In the genomic region with DNA sequence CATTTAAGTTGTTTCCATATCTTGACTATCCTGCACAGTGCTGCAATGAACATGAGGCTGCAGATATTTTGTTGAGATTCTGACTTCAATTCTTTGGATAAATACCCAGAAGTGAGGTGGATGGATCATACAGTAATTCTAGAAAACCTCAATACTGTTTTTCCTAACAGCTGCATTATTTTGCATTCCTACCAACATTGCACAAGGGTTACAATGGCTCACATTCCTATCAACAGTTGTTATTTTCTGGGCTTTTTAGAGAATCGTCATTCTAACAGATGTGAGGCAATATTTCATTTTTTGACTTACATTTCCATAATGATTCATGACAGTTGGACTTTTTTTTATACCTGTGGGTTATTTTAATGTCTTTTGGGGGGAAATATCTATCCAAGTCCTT, we compare ENCODE assay signal across 35 cellular contexts.
"Had no signal": no experiment of that assay in that cellular context is flagged by ENCODE, and none has a peak within 500 bp of the region (broad histone marks: within the 10 kb centered on the region; RNA-seq: fewer than 3 reads in every experiment).

No MANE protein-coding gene starts in this region.

- H3K4me1 ChIP-seq: ascending aorta had no signal

- ATAC-seq: activated CD8-positive, alpha-beta T cell treated with anti-CD3 and anti-CD28 coated beads for 36 hours; activated naive CD4-positive, alpha-beta T cell treated with anti-CD3 and anti-CD28 coated beads, Interleukin-2, amount 50 U/mL, for 72 hours; activated T-cell treated with anti-CD3 and anti-CD28 coated beads, Interleukin-2, amount 50 U/mL, for 4 hours; activated T-cell treated with anti-CD3 and anti-CD28 coated beads, Interleukin-2, amount 50 U/mL, for 72 hours; activated T-helper 17 cell treated with anti-CD3 and anti-CD28 coated beads, Interleukin-2, amount 50 U/mL, for 72 hours had no signal

- H3K9me3 Mint-ChIP-seq: activated naive CD8-positive, alpha-beta T cell treated with anti-CD3 and anti-CD28 coated beads for 36 hours had no signal

- H3K4me3 ChIP-seq: ascending aorta, cardiac muscle cell had no signal

- H3K27ac Mint-ChIP-seq: activated B cell treated with CpG ODN at 0.5 μM for 24 hours; activated CD4-positive, alpha-beta memory T cell treated with anti-CD3 and anti-CD28 coated beads for 36 hours; activated CD4-positive, alpha-beta T cell treated with anti-CD3 and anti-CD28 coated beads, Interleukin-2, amount 10 ng/mL, durations not matched to agents 24 days and 14 days; activated CD8-positive, alpha-beta T cell treated with anti-CD3 and anti-CD28 coated beads for 36 hours; activated naive CD4-positive, alpha-beta T cell treated with anti-CD3 and anti-CD28 coated beads for 36 hours; activated naive CD4-positive, alpha-beta T cell treated with anti-CD3 and anti-CD28 coated beads, Interleukin-2, amount 50 U/mL, for 72 hours; activated naive CD8-positive, alpha-beta T cell treated with anti-CD3 and anti-CD28 coated beads for 36 hours; activated T-cell treated with anti-CD3 and anti-CD28 coated beads, Interleukin-2, amount 50 U/mL, for 72 hours; activated T-helper 1 cell treated with anti-CD3 and anti-CD28 coated beads, Interleukin-12 subunit alpha, Interleukin-12 subunit beta, Interleukin-2, Interleukin-4 antibody, amounts not matched to agents 30 ng/mL and 10 ng/mL and 1 ng/mL, durations not matched to agents 14 hours and 24 hours and 36 hours; activated T-helper 17 cell treated with anti-CD3 and anti-CD28 coated beads, Interleukin-2, amount 50 U/mL, for 72 hours; brain; T-helper 1 cell treated with Interleukin-12 subunit alpha and Interleukin-12 subunit beta and Interleukin-4 antibody, amounts not matched to agents 30 μg/mL and 1 μg/mL, for 36 hours; T-helper 2 cell treated with Interferon-gamma antibody and Interleukin-4, amounts not matched to agents 5 μg/mL and 100 μg/mL, for 36 hours had no signal

- H3K27me3 ChIP-seq: ascending aorta, cardiac muscle cell had no signal

- H3K36me3 ChIP-seq: ascending aorta, cardiac muscle cell had no signal

- H3K36me3 Mint-ChIP-seq: activated CD4-positive, alpha-beta memory T cell treated with anti-CD3 and anti-CD28 coated beads for 36 hours; activated naive CD8-positive, alpha-beta T cell treated with anti-CD3 and anti-CD28 coated beads for 36 hours; brain had no signal

- H3K9me3 ChIP-seq: ascending aorta had no signal

- H3K27ac ChIP-seq: ascending aorta, cardiac muscle cell, VCaP had no signal

- H3K27me3 Mint-ChIP-seq: activated B cell treated with CpG ODN at 0.5 μM for 24 hours; activated CD4-positive, alpha-beta memory T cell treated with anti-CD3 and anti-CD28 coated beads for 36 hours; activated CD4-positive, alpha-beta T cell treated with anti-CD3 and anti-CD28 coated beads, Interleukin-2, amount 10 ng/mL, durations not matched to agents 24 days and 14 days; activated CD8-positive, alpha-beta T cell treated with anti-CD3 and anti-CD28 coated beads for 36 hours; activated naive CD8-positive, alpha-beta T cell treated with anti-CD3 and anti-CD28 coated beads for 36 hours; activated T-helper 17 cell treated with anti-CD3 and anti-CD28 coated beads, Interleukin-2, amount 50 U/mL, for 72 hours; central memory CD8-positive, alpha-beta T cell had no signal

- DNase-seq: activated B cell treated with CpG ODN at 0.5 μM for 24 hours; activated CD4-positive, alpha-beta memory T cell treated with anti-CD3 and anti-CD28 coated beads for 36 hours; activated CD4-positive, alpha-beta T cell treated with anti-CD3 and anti-CD28 coated beads for 4 hours; activated CD4-positive, alpha-beta T cell treated with anti-CD3 and anti-CD28 coated beads, Interleukin-2, amount 10 ng/mL, durations not matched to agents 24 days and 14 days; activated CD4-positive, alpha-beta T cell treated with anti-CD3 and anti-CD28 coated beads, Interleukin-2, amount 50 U/mL, for 1 hour; activated CD4-positive, alpha-beta T cell treated with anti-CD3 and anti-CD28 coated beads, Interleukin-2, amount 50 U/mL, for 4 hours; activated CD4-positive, CD25-positive, alpha-beta regulatory T cell treated with anti-CD3 and anti-CD28 coated beads, Interleukin-2, amount 50 U/mL, for 72 hours; activated CD8-positive, alpha-beta memory T cell treated with anti-CD3 and anti-CD28 coated beads, Interleukin-2, amount 50 U/mL, for 4 hours; activated CD8-positive, alpha-beta T cell treated with anti-CD3 and anti-CD28 coated beads for 36 hours; activated effector memory CD4-positive, alpha-beta T cell treated with anti-CD3 and anti-CD28 coated beads, Interleukin-2, amount 50 U/mL, for 16 hours; activated gamma-delta T cell treated with Interleukin-2 at 50 U/mL for 16 hours; activated naive CD4-positive, alpha-beta T cell; activated naive CD4-positive, alpha-beta T cell treated with anti-CD3 and anti-CD28 coated beads for 36 hours; activated naive CD4-positive, alpha-beta T cell treated with anti-CD3 and anti-CD28 coated beads, Interleukin-2, amount 50 U/mL, for 16 hours; activated naive CD8-positive, alpha-beta T cell treated with anti-CD3 and anti-CD28 coated beads for 36 hours; activated T-cell treated with anti-CD3 and anti-CD28 coated beads for 4 hours; activated T-cell treated with anti-CD3 and anti-CD28 coated beads, Interleukin-2, amount 50 U/mL, for 1 hour; activated T-cell treated with anti-CD3 and anti-CD28 coated beads, Interleukin-2, amount 50 U/mL, for 4 hours; activated T-cell treated with anti-CD3 and anti-CD28 coated beads, Interleukin-2, amount 50 U/mL, for 72 hours; amygdala; anterior cingulate cortex; cerebellar nuclear complex; T-helper 1 cell; T-helper 2 cell; T-helper 9 cell had no signal

- H3K4me3 Mint-ChIP-seq: activated B cell treated with CpG ODN at 0.5 μM for 24 hours; activated CD4-positive, alpha-beta memory T cell treated with anti-CD3 and anti-CD28 coated beads for 36 hours; activated CD4-positive, alpha-beta T cell treated with anti-CD3 and anti-CD28 coated beads, Interleukin-2, amount 10 ng/mL, durations not matched to agents 24 days and 14 days; activated CD8-positive, alpha-beta T cell treated with anti-CD3 and anti-CD28 coated beads for 36 hours; activated naive CD4-positive, alpha-beta T cell treated with anti-CD3 and anti-CD28 coated beads for 36 hours; activated naive CD8-positive, alpha-beta T cell treated with anti-CD3 and anti-CD28 coated beads for 36 hours; activated T-cell treated with anti-CD3 and anti-CD28 coated beads, Interleukin-2, amount 50 U/mL, for 4 hours; activated T-cell treated with anti-CD3 and anti-CD28 coated beads, Interleukin-2, amount 50 U/mL, for 72 hours; activated T-helper 1 cell treated with anti-CD3 and anti-CD28 coated beads, Interleukin-12 subunit alpha, Interleukin-12 subunit beta, Interleukin-2, Interleukin-4 antibody, amounts not matched to agents 30 ng/mL and 10 ng/mL and 1 ng/mL, durations not matched to agents 14 hours and 24 hours and 36 hours; activated T-helper 17 cell treated with anti-CD3 and anti-CD28 coated beads, Interleukin-2, amount 50 U/mL, for 72 hours; brain; central memory CD8-positive, alpha-beta T cell; T-helper 1 cell treated with Interleukin-12 subunit alpha and Interleukin-12 subunit beta and Interleukin-4 antibody, amounts not matched to agents 30 μg/mL and 1 μg/mL, for 36 hours; T-helper 2 cell treated with Interferon-gamma antibody and Interleukin-4, amounts not matched to agents 5 μg/mL and 100 μg/mL, for 36 hours had no signal

- H3K4me1 Mint-ChIP-seq: activated B cell treated with CpG ODN at 0.5 μM for 24 hours; activated CD4-positive, alpha-beta T cell treated with anti-CD3 and anti-CD28 coated beads, Interleukin-2, amount 10 ng/mL, durations not matched to agents 24 days and 14 days; activated naive CD8-positive, alpha-beta T cell treated with anti-CD3 and anti-CD28 coated beads for 36 hours; activated T-helper 17 cell treated with anti-CD3 and anti-CD28 coated beads, Interleukin-2, amount 50 U/mL, for 72 hours; brain; central memory CD8-positive, alpha-beta T cell had no signal
